Comparison of ENCODE assay signal across 18 cellular contexts in the genomic region with DNA sequence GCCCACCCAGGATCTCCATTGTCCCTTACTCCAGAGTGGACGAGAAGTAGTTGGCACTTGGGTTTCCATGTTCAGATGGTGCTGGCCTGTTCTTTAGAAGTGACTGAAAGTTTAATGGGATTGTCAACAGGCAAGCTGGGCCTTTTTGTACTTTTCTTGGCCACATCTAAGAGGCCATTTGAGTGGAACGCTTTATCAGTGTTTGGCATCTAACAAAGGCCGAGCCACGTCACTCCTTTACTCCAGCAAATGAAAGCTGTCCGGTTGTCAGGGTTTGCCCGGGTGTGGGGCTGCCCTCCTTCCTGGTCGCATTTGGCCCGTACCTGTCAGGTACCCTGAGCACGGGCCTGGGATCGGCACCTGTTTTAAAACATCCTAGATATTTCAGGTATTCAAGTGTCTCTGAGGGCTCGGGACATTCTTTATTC.
"Had no signal": no experiment of that assay in that cellular context is flagged by ENCODE, and none has a peak within 500 bp of the region (broad histone marks: within the 10 kb centered on the region; RNA-seq: fewer than 3 reads in every experiment).

No MANE protein-coding gene starts in this region.

- H3K4me1 ChIP-seq: pancreas had no signal

- H3K27me3 ChIP-seq: foreskin keratinocyte, pancreas, tibial nerve had no signal

- H3K4me1 Mint-ChIP-seq: neural crest cell; stimulated activated memory B cell treated with anti-CD40 and anti-IgM and Interleukin-4, amounts not matched to agents 10 μg/mL and 1 μg/mL and 100 μg/mL, for 72 hours had no signal

- ATAC-seq: activated CD8-positive, alpha-beta T cell treated with anti-CD3 and anti-CD28 coated beads, Interleukin-2, amount 10 ng/mL, durations not matched to agents 7 days and 5 days; foreskin keratinocyte; pancreas; stimulated activated memory B cell treated with anti-CD40 and anti-IgM and Interleukin-4, amounts not matched to agents 10 μg/mL and 1 μg/mL and 100 μg/mL, for 72 hours had no signal

- H3K9me3 ChIP-seq: pancreas, tibial nerve had no signal

- H3K4me3 Mint-ChIP-seq: activated CD8-positive, alpha-beta T cell treated with anti-CD3 and anti-CD28 coated beads, Interleukin-2, amount 10 ng/mL, durations not matched to agents 7 days and 5 days; activated naive CD8-positive, alpha-beta T cell treated with anti-CD3 and anti-CD28 coated beads, Interleukin-2, amount 10 ng/mL, durations not matched to agents 7 days and 5 days; neural crest cell; stimulated activated memory B cell treated with anti-CD40 and anti-IgM and Interleukin-4, amounts not matched to agents 10 μg/mL and 1 μg/mL and 100 μg/mL, for 72 hours; T-helper 1 cell treated with Interleukin-12 subunit alpha and Interleukin-12 subunit beta and Interleukin-4 antibody, amounts not matched to agents 30 μg/mL and 1 μg/mL, for 36 hours had no signal

- H3K9me3 Mint-ChIP-seq: activated naive CD8-positive, alpha-beta T cell treated with anti-CD3 and anti-CD28 coated beads, Interleukin-2, amount 10 ng/mL, durations not matched to agents 7 days and 5 days; neural crest cell; stimulated activated memory B cell treated with anti-CD40 and anti-IgM and Interleukin-4, amounts not matched to agents 10 μg/mL and 1 μg/mL and 100 μg/mL, for 72 hours; T-helper 1 cell treated with Interleukin-12 subunit alpha and Interleukin-12 subunit beta and Interleukin-4 antibody, amounts not matched to agents 30 μg/mL and 1 μg/mL, for 36 hours had no signal

- DNase-seq: activated CD4-positive, alpha-beta T cell treated with anti-CD3 and anti-CD28 coated beads for 48 hours; activated CD8-positive, alpha-beta memory T cell treated with anti-CD3 and anti-CD28 coated beads, Interleukin-2, amount 50 U/mL, for 4 hours; activated CD8-positive, alpha-beta T cell treated with anti-CD3 and anti-CD28 coated beads, Interleukin-2, amount 10 ng/mL, durations not matched to agents 7 days and 5 days; activated gamma-delta T cell; activated naive CD8-positive, alpha-beta T cell treated with anti-CD3 and anti-CD28 coated beads, Interleukin-2, amount 10 ng/mL, durations not matched to agents 7 days and 5 days; activated T-cell treated with anti-CD3 and anti-CD28 coated beads, Interleukin-2, amount 50 U/mL, for 48 hours; cerebellar nuclear complex; effector memory CD4-positive, alpha-beta T cell; foreskin keratinocyte; hypothalamus; midbrain; pancreas; stimulated activated CD4-positive, alpha-beta T cell treated with anti-CD3 and anti-CD28 coated beads, Interleukin-12 subunit alpha, Interleukin-12 subunit beta, amount 100 ng/mL, for 4 hours; stimulated activated CD4-positive, alpha-beta T cell treated with anti-CD3 and anti-CD28 coated beads, Interleukin-2, amount 100 ng/mL, for 24 hours had no signal

- H3K27ac Mint-ChIP-seq: activated CD8-positive, alpha-beta T cell treated with anti-CD3 and anti-CD28 coated beads, Interleukin-2, amount 10 ng/mL, durations not matched to agents 7 days and 5 days; stimulated activated memory B cell treated with anti-CD40 and anti-IgM and Interleukin-4, amounts not matched to agents 10 μg/mL and 1 μg/mL and 100 μg/mL, for 72 hours; T-helper 1 cell treated with Interleukin-12 subunit alpha and Interleukin-12 subunit beta and Interleukin-4 antibody, amounts not matched to agents 30 μg/mL and 1 μg/mL, for 36 hours had no signal

- H3K27me3 Mint-ChIP-seq: activated naive CD8-positive, alpha-beta T cell treated with anti-CD3 and anti-CD28 coated beads, Interleukin-2, amount 10 ng/mL, durations not matched to agents 7 days and 5 days; stimulated activated memory B cell treated with anti-CD40 and anti-IgM and Interleukin-4, amounts not matched to agents 10 μg/mL and 1 μg/mL and 100 μg/mL, for 72 hours had no signal

- H3K4me3 ChIP-seq: pancreas, tibial nerve had no signal

- H3K27ac ChIP-seq: foreskin keratinocyte, pancreas, tibial nerve had no signal
